12 cellular contexts compared by ENCODE assay signal in genomic region chrX:72020788-72021187, GRCh38.
DNase-seq lines count a peak whose midpoint lies in the region; ATAC-seq and TF ChIP-seq lines count a peak whose summit lies in the region.
"Had no signal": no experiment of that assay in that cellular context is flagged by ENCODE, and none has a peak within 500 bp of the region (broad histone marks: within the 10 kb centered on the region; RNA-seq: fewer than 3 reads in every experiment).

No MANE protein-coding gene starts in this region.

- no peaks in the 10 kb centered on the region; the same call in 1 of the 2 replicates for H3K36me3 ChIP-seq in WERI-Rb-1
- H3K36me3 ChIP-seq: ascending aorta had no signal

- no peaks in the 10 kb centered on the region for H3K9me3 ChIP-seq in WERI-Rb-1 (ENCODE audit: severe bottlenecking)
- H3K9me3 ChIP-seq: ascending aorta had no signal

- ATAC-seq in HG02642 (IDR thresholded peaks at IDR 0.05; ENCODE audit: poor library complexity, unreplicated experiment) = peak; percentile 41
- ATAC-seq: SK-N-SH treated with all-trans-retinoic acid at 6 μM for 48 hours had no signal

- peak; percentile 49 for DNase-seq in activated CD8-positive, alpha-beta memory T cell treated with anti-CD3 and anti-CD28 coated beads for 24 hours
- DNase-seq in activated CD8-positive, alpha-beta memory T cell treated with anti-CD3 and anti-CD28 coated beads, Interleukin-2, amount 50 U/mL, for 4 hours = no peak
- DNase-seq in WERI-Rb-1 = no peak
- DNase-seq in ureter (ENCODE audit: low spot score) = peak; percentile 13
- DNase-seq in DMS114 treated with DMSO at 0.1 percent for 48 hours (lab: John Stamatoyannopoulos, UW; ENCODE audit: unreplicated experiment) = no peak
- no peak for DNase-seq in DMS153 treated with DMSO at 0.1 percent for 48 hours (lab: John Stamatoyannopoulos, UW; ENCODE audit: unreplicated experiment)
- no peak for DNase-seq in NCI-H1417 (lab: John Stamatoyannopoulos, UW)
- DNase-seq: NCI-H524 treated with DMSO at 0.1 percent for 48 hours; stimulated activated naive CD4-positive, alpha-beta T cell had no signal

- no peak overlapping the region for H3K4me3 ChIP-seq in WERI-Rb-1 (ENCODE audit: low read depth, low read length)
- H3K4me3 ChIP-seq: ascending aorta had no signal

- TF ChIP-seq CTCF in WERI-Rb-1 (IDR thresholded peaks at IDR 0.05; ENCODE audit: low read depth, low read length) = no peak

- no peaks in the 10 kb centered on the region for H3K27me3 ChIP-seq in WERI-Rb-1 (ENCODE audit: insufficient read depth, low read depth, severe bottlenecking)

- peak overlapping the region; percentile 86 for H3K27ac ChIP-seq in WERI-Rb-1
- H3K27ac ChIP-seq: ascending aorta had no signal

Comparison
In these comparisons a context has a peak if more than half of its experiments do, and no peak if none do; other contexts are left out.
1. DNase-seq: peak in activated CD8-positive, alpha-beta memory T cell treated with anti-CD3 and anti-CD28 coated beads for 24 hours (single experiment) and ureter (single experiment); none in activated CD8-positive, alpha-beta memory T cell treated with anti-CD3 and anti-CD28 coated beads, Interleukin-2, amount 50 U/mL, for 4 hours (single experiment), WERI-Rb-1 (single experiment), DMS114 treated with DMSO at 0.1 percent for 48 hours (single experiment), DMS153 treated with DMSO at 0.1 percent for 48 hours (single experiment) and NCI-H1417 (0 of 3).